Comparison of ENCODE assay signal across 8 cellular contexts in genomic region chr2:43225093-43225787, GRCh38. TPM values are rescaled to one million over a fixed set of nuclear protein-coding genes. Genes with fewer than 3 reads are reported as not detected.
DNase-seq lines count a peak whose midpoint lies in the region; ATAC-seq, FAIRE-seq and TF ChIP-seq lines count a peak whose summit lies in the region.

No MANE protein-coding gene starts in this region.

- DNase-seq in A549 (ENCODE audit: low read depth in 1 of 2, low spot score in 1 of 2) (peak in 1 of 2 experiments; percentile 76), HAP-1 (ENCODE audit: low spot score in 2 of 2) (peak in 1 of 2 experiments; percentile 64), T-helper 17 cell (peak; percentile 39 to 41 (median 40)), astrocyte of the cerebellum (ENCODE audit: low read depth) (no peak), NCI-H2107 (lab: John Stamatoyannopoulos, UW) (no peak), GM10248 (ENCODE audit: extremely low spot score) (no peak)
- DNase-seq in stimulated activated CD4-positive, alpha-beta T cell treated with anti-CD3 and anti-CD28 coated beads, Interleukin-12 subunit alpha, Interleukin-12 subunit beta, amount 100 ng/mL, for 48 hours (ENCODE audit: low read depth in 2 of 3, low spot score in 1 of 3): peak in 2 of 3 donors; percentile 55 to 61

- no peak for TF ChIP-seq CTCF in A549 (IDR thresholded peaks at IDR 0.05)
- TF ChIP-seq CTCF in astrocyte of the cerebellum (IDR thresholded peaks at IDR 0.05; ENCODE audit: low read depth, low read length, missing control alignments): no peak
- no peak for TF ChIP-seq CTCF in GM10248 (IDR thresholded peaks at IDR 0.05; ENCODE audit: control extremely low read depth, extremely low read depth, low read depth, missing control alignments)

- TF ChIP-seq POLR2A in A549 (IDR thresholded peaks at IDR 0.05; ENCODE audit: low read length): no peak

- H3K36me3 ChIP-seq in HAP-1 (replicated peaks): peaks cover 48% of the 10 kb centered on the region

- H3K4me2 ChIP-seq in A549: peak overlapping the region; percentile 96

- no peak for FAIRE-seq in A549 (lab: Jason Lieb, UNC)

- in situ Hi-C loops in HAP-1 (cut with MboI; ENCODE audit: low sequenced_read_pairs) (loop anchor here (5.0 kb wide), 1 partner anchor 398 kb away; no protein-coding TSS in a partner anchor), astrocyte of the cerebellum (cut with HindIII; ENCODE audit: low sequenced_read_pairs) (loop anchor here (10.0 kb wide), 1 partner anchor 320 kb away; no protein-coding TSS in a partner anchor)

- H3K27ac ChIP-seq in A549: peak overlapping the region; percentile 89 to 98

- peaks cover 8% of the 10 kb centered on the region for H3K36me3 Mint-ChIP-seq in T-helper 17 cell (ENCODE audit: low read depth)

- POLR2A ChIA-PET in A549 (lab: Yijun Ruan, JAX) (no interaction called here), GM10248 (lab: Yijun Ruan, JAX) (interaction anchor here (1.2 kb wide), 1 partner anchor 50 kb away, joined by 4 read pairs; no protein-coding TSS in a partner anchor)

- H3K27ac Mint-ChIP-seq in T-helper 17 cell: peak overlapping the region; percentile 93

- H3K4me1 Mint-ChIP-seq in T-helper 17 cell: peaks cover 38% of the 10 kb centered on the region

- WGBS in A549 (ENCODE audit: missing lambda C conversion rate): 45% methylated on average over 59 of the region's 74 CpGs

- H3K27me3 ChIP-seq in HAP-1 (ENCODE audit: low read depth): no peaks in the 10 kb centered on the region

- CTCF ChIA-PET in A549 (lab: Yijun Ruan, JAX): interaction anchor here (0.7 to 11.1 kb wide), 35 partner anchors 10 to 397 kb away, joined by 3 to 163 read pairs (median 4); no protein-coding TSS in a partner anchor
- CTCF ChIA-PET in GM10248 (lab: Yijun Ruan, JAX): interaction anchor here (1.0 to 8.5 kb wide), 11 partner anchors 9 to 259 kb away, joined by 3 to 169 read pairs (median 4); no protein-coding TSS in a partner anchor

- ATAC-seq in A549: peak in 1 of 2 experiments; percentile 1; a peak in 2 of 6 replicates
- no peak for ATAC-seq in T-helper 17 cell

- H3K9me3 ChIP-seq in A549 (no peaks in the 10 kb centered on the region), HAP-1 (no peaks in the 10 kb centered on the region), T-helper 17 cell (ENCODE audit: control insufficient read depth, low read length, poor library complexity, severe bottlenecking) (no peaks in the 10 kb centered on the region), iPS-18c (ENCODE audit: control insufficient read depth, insufficient read depth, low read length) (no peaks in the 10 kb centered on the region)

- H3K4me3 ChIP-seq in A549 (peak overlapping the region; percentile 86), HAP-1 (peak overlapping the region; percentile 88), astrocyte of the cerebellum (ENCODE audit: low read depth, low read length) (peak overlapping the region; percentile 92), iPS-18c (ENCODE audit: insufficient read depth, low read depth, low read length) (peak overlapping the region; percentile 97)

- H3K4me1 ChIP-seq in A549: peaks cover 53% of the 10 kb centered on the region
- peaks cover 44% of the 10 kb centered on the region for H3K4me1 ChIP-seq in HAP-1

- no peak for TF ChIP-seq RAD21 in A549 (conservative IDR thresholded peaks at IDR 0.05 in 1 of 2, IDR thresholded peaks at IDR 0.05 in 1 of 2)

- peak overlapping the region; percentile 90 for H3K4me3 Mint-ChIP-seq in T-helper 17 cell

- no peak for TF ChIP-seq EP300 in A549 (IDR thresholded peaks at IDR 0.05)

- no peaks in the 10 kb centered on the region for H3K27me3 Mint-ChIP-seq in T-helper 17 cell

TF ChIP-seq in A549, 52 proteins besides CTCF, POLR2A, EP300 and RAD21:
- TF ChIP-seq E2F6 (IDR thresholded peaks at IDR 0.05; ENCODE audit: borderline replicate concordance, low read depth) (0 out of 2 replicates have a peak, but pooled peaks have one; percentile 6), MYC (IDR thresholded peaks at IDR 0.05; ENCODE audit: borderline replicate concordance, low read length) (no peak), POLR2AphosphoS2 (conservative IDR thresholded peaks at IDR 0.05; ENCODE audit: low read length) (peak; percentile 69; the same call in 1 of the 2 replicates), SMC3 (IDR thresholded peaks at IDR 0.05) (0 out of 3 replicates have a peak, but pooled peaks have one; percentile 8), KDM1A (IDR thresholded peaks at IDR 0.05; ENCODE audit: low read depth) (0 out of 2 replicates have a peak, but pooled peaks have one; percentile 55), MAX (IDR thresholded peaks at IDR 0.05) (peak; percentile 37; the same call in 1 of the 2 replicates), RNF2 (IDR thresholded peaks at IDR 0.05; ENCODE audit: borderline replicate concordance, low read depth) (no peak), KDM5A (IDR thresholded peaks at IDR 0.05) (no peak)

RNA-seq across cellular contexts. Expression of gene ZFP36L2, which starts 1.2 kb away (rescaled TPM):
- polyA plus RNA-seq in A549 (2011; rRNA removed) (10.5 and 14.9 TPM in 2 replicates), A549 (2017; fragmentation: RNase III; extraction: RNeasy Plus Mini Kit Qiagen cat#74134 plus additional on column Dnase treatment) (14.5 to 18.2 TPM (median 17.3 TPM) in 3 replicates)
- polyA plus RNA-seq in A549 (2012; cell fraction: cytosol; rRNA removed): 8.8 and 14.8 TPM in 2 replicates
- polyA plus RNA-seq in A549 (2012; cell fraction: nucleus; rRNA removed): 9.8 and 17.6 TPM in 2 replicates
- 3.3 and 4.0 TPM in 2 replicates for polyA minus RNA-seq in A549 (2011; rRNA and poly(A)+ RNA removed)
- 100 to 1,000 TPM; 501 to 627 TPM for total RNA-seq in T-helper 17 cell

Comparison
In these comparisons a context has a peak if more than half of its experiments do, and no peak if none do; other contexts are left out.
1. DNase-seq: peak in T-helper 17 cell (3 of 3) and stimulated activated CD4-positive, alpha-beta T cell treated with anti-CD3 and anti-CD28 coated beads, Interleukin-12 subunit alpha, Interleukin-12 subunit beta, amount 100 ng/mL, for 48 hours (2 of 3); none in astrocyte of the cerebellum (single experiment), NCI-H2107 (single experiment) and GM10248 (single experiment).
2. Peak in every context shown above with its lines, with median percentiles within 50 percentile points of each other: H3K4me3 ChIP-seq.